In genomic region chr4:138910201-138910913, GRCh38 we compare ENCODE assay signal across 9 cellular contexts.
DNase-seq lines count a peak whose midpoint lies in the region; ATAC-seq and TF ChIP-seq lines count a peak whose summit lies in the region.
"Had no signal": no experiment of that assay in that cellular context is flagged by ENCODE, and none has a peak within 500 bp of the region (broad histone marks: within the 10 kb centered on the region; RNA-seq: fewer than 3 reads in every experiment).

No MANE protein-coding gene starts in this region.

- TF ChIP-seq CTCF in endothelial cell (IDR thresholded peaks at IDR 0.05; ENCODE audit: unreplicated experiment): no peak

- H4K20me1 ChIP-seq in GM23248 (ENCODE audit: insufficient read depth): no peaks in the 10 kb centered on the region

- no peak overlapping the region for H3K4me3 Mint-ChIP-seq in endothelial cell (ENCODE audit: unreplicated experiment)

- H3K27me3 ChIP-seq in GM23248 (replicated peaks; ENCODE audit: insufficient read depth): no peaks in the 10 kb centered on the region

- H3K36me3 Mint-ChIP-seq in endothelial cell (ENCODE audit: low read depth, unreplicated experiment): no peaks in the 10 kb centered on the region

- in situ Hi-C loops in GM23248 (cut with MboI): no loop called here

- peaks cover 6% of the 10 kb centered on the region; the same call in 1 of the 2 replicates for H3F3A ChIP-seq in GM23248 (ENCODE audit: insufficient read depth)

- H2AFZ ChIP-seq in GM23248: no peak overlapping the region

- no peaks in the 10 kb centered on the region for H3K36me3 ChIP-seq in GM23248 (ENCODE audit: low read depth)

- DNase-seq in GM23248 (peak; percentile 40), NCI-H510A (lab: John Stamatoyannopoulos, UW) (peak; percentile 68), endothelial cell (ENCODE audit: low spot score) (no peak), pons (ENCODE audit: low spot score) (peak; percentile 19)

- H3K79me2 ChIP-seq in GM23248 (ENCODE audit: insufficient read depth): no peaks in the 10 kb centered on the region

- no peaks in the 10 kb centered on the region for H3K9me3 ChIP-seq in GM23248 (ENCODE audit: low read depth)
- H3K9me3 ChIP-seq: psoas muscle had no signal

- ATAC-seq in HG03457 (IDR thresholded peaks at IDR 0.05; ENCODE audit: unreplicated experiment) (no peak), GM18861 (IDR thresholded peaks at IDR 0.05; ENCODE audit: unreplicated experiment) (no peak), HG03442 (IDR thresholded peaks at IDR 0.05; ENCODE audit: unreplicated experiment) (no peak), GM21528 (IDR thresholded peaks at IDR 0.05; ENCODE audit: low FRiP score, unreplicated experiment) (no peak)

- 0 out of 2 replicates have a peak, but pooled peaks cover 3% of the 10 kb centered on the region for H3K4me1 ChIP-seq in GM23248 (ENCODE audit: insufficient read depth)
- H3K4me1 ChIP-seq: psoas muscle had no signal

- H3K4me1 Mint-ChIP-seq in endothelial cell (ENCODE audit: unreplicated experiment): peaks cover 19% of the 10 kb centered on the region

- no peak overlapping the region for H3K27ac ChIP-seq in GM23248
- H3K27ac ChIP-seq: psoas muscle had no signal

- no peak overlapping the region for H3K4me3 ChIP-seq in GM23248
- H3K4me3 ChIP-seq: psoas muscle had no signal

- WGBS in GM23248 (ENCODE audit: low coverage in 1 of 2, low lambda C conversion rate in 2 of 2, missing lambda C conversion rate in 2 of 2), 2 experiments: 83 to 93% methylated on average over 6 of the region's 6 CpGs

- no peaks in the 10 kb centered on the region for H3K9me2 ChIP-seq in GM23248 (ENCODE audit: insufficient read depth)

- H3K9ac ChIP-seq in GM23248: no peak overlapping the region

- no peaks in the 10 kb centered on the region for H3K9me3 Mint-ChIP-seq in endothelial cell (ENCODE audit: unreplicated experiment)

- H3K4me2 ChIP-seq in GM23248 (ENCODE audit: unreplicated experiment): peak overlapping the region; percentile 17

- H3K27me3 Mint-ChIP-seq in endothelial cell (ENCODE audit: unreplicated experiment): no peaks in the 10 kb centered on the region

- peak overlapping the region; percentile 92 for H3K27ac Mint-ChIP-seq in endothelial cell (ENCODE audit: unreplicated experiment)
